ENCODE assay signal across 1 cellular context in the genomic region with DNA sequence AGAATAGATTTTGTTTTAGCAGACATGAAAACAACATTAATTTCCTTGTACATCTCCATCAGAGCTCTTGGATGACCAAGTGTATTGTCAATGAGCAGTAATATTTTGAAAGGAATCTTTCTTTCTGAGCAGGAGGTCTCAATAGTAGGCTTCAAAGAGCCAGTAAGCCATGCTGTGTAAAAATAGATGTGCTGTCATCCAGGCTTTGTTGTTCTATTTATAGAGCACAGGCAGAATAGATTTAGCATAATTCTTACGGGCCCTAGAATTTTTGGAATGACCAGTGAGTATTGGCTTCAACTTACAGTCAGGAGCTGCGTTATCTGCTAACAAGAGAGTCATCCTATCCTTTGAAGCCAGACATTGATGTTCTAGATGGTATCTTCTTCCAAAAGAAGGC.
TF ChIP-seq lines count a peak whose summit lies in the region.

No MANE protein-coding gene starts in this region.

TF ChIP-seq in K562, 482 proteins besides CTCF, POLR2A, EP300 and RAD21:
- peak; percentile 68; the same call in 1 of the 2 replicates for TF ChIP-seq MEF2A (IDR thresholded peaks at IDR 0.05; ENCODE audit: control insufficient read depth, low read depth, low read length)
- TF ChIP-seq MEF2D (tag; conservative IDR thresholded peaks at IDR 0.05; ENCODE audit: low read depth), result peak; percentile 90
- TF ChIP-seq JUNB (CRISPR knock-in tag; conservative IDR thresholded peaks at IDR 0.05), result no peak
- TF ChIP-seq FOXJ2 (tag; IDR thresholded peaks at IDR 0.05), result no peak
- TF ChIP-seq FOSL1 (tag; conservative IDR thresholded peaks at IDR 0.05), result peak; percentile 27; the same call in 1 of the 2 replicates
- no peak for TF ChIP-seq RBM22 (IDR thresholded peaks at IDR 0.05; ENCODE audit: low read depth, low read length, poor library complexity, severe bottlenecking)
- 0 out of 2 replicates have a peak, but pooled peaks have one; percentile 25 for TF ChIP-seq SMAD4 (CRISPR knock-in tag; conservative IDR thresholded peaks at IDR 0.05)
TF ChIP-seq in K562: peak in this region for 4.
